Comparison of ENCODE assay signal across 24 cellular contexts in the genomic region with DNA sequence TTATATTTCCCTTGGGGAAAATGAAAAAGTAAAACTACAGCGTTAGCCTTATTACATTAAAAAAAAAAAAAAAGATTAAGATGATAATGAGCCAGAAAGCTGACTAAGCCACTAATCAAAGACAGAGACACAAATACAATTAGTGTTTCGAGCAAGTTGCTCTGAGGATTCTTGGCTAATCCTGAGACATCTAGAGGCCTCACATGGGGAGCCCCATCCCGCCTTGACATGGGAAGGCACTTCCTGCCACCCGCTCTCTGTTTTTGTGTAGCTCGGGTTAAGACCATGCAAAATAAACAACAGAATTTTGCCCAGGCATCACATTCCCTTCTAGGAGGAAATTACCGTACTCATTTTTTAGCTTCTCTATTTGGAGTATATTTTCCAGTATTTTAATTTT. TPM values are rescaled to one million over a fixed set of nuclear protein-coding genes. Genes with fewer than 3 reads are reported as not detected.
A peak's percentile ranks its signal among the peaks of the same experiment; 100 is the strongest.
DNase-seq lines count a peak whose midpoint lies in the region; ATAC-seq, FAIRE-seq and TF ChIP-seq lines count a peak whose summit lies in the region.
"Had no signal": no experiment of that assay in that cellular context is flagged by ENCODE, and none has a peak within 500 bp of the region (broad histone marks: within the 10 kb centered on the region; RNA-seq: fewer than 3 reads in every experiment).

No MANE protein-coding gene starts in this region.

- intact Hi-C loops in transverse colon (cut with DNase I; ENCODE audit: low total_unique reads): no loop called here
- intact Hi-C loops in left colon (cut with DNase I, micrococcal nuclease): no loop called here
- intact Hi-C loops in tibial artery (cut with DNase I; ENCODE audit: low total_unique reads): no loop called here

- peak overlapping the region; percentile 39 to 53 (median 53) for H3K27ac Mint-ChIP-seq in nephron
- H3K27ac Mint-ChIP-seq: activated CD4-positive, alpha-beta T cell treated with anti-CD3 and anti-CD28 coated beads, Interleukin-2, amount 10 ng/mL, durations not matched to agents 24 days and 14 days; activated naive CD4-positive, alpha-beta T cell treated with anti-CD3 and anti-CD28 coated beads, Interleukin-2, amount 10 ng/mL, durations not matched to agents 7 days and 5 days; effector memory CD8-positive, alpha-beta T cell; type B pancreatic cell had no signal

- H3K4me1 Mint-ChIP-seq in nephron: peaks cover 27% of the 10 kb centered on the region
- H3K4me1 Mint-ChIP-seq: activated CD4-positive, alpha-beta T cell treated with anti-CD3 and anti-CD28 coated beads, Interleukin-2, amount 10 ng/mL, durations not matched to agents 24 days and 14 days; activated naive CD4-positive, alpha-beta T cell treated with anti-CD3 and anti-CD28 coated beads, Interleukin-2, amount 10 ng/mL, durations not matched to agents 7 days and 5 days had no signal

- in situ Hi-C loops in transverse colon (cut with MboI; ENCODE audit: low pct_ligation_motif_present in 1 of 4, low pct_unique_long_range_greater_than_20kb in 1 of 4, low sequenced_read_pairs in 3 of 4): no loop called here

- no peak for TF ChIP-seq POLR2A in transverse colon (IDR thresholded peaks at IDR 0.05)

- H3K4me3 Mint-ChIP-seq in nephron: no peak overlapping the region
- H3K4me3 Mint-ChIP-seq: activated CD4-positive, alpha-beta T cell treated with anti-CD3 and anti-CD28 coated beads, Interleukin-2, amount 10 ng/mL, durations not matched to agents 24 days and 14 days; activated naive CD4-positive, alpha-beta T cell treated with anti-CD3 and anti-CD28 coated beads, Interleukin-2, amount 10 ng/mL, durations not matched to agents 7 days and 5 days; effector memory CD8-positive, alpha-beta T cell; type B pancreatic cell had no signal

- H3K27me3 ChIP-seq in transverse colon (no peaks in the 10 kb centered on the region), tibial artery (peaks cover 0 to 5% of the 10 kb centered on the region in 2 donors)
- H3K27me3 ChIP-seq: colonic mucosa had no signal

- peak; percentile 63 for FAIRE-seq in endometrium (lab: Jason Lieb, UNC)
- FAIRE-seq: A204.1, bronchial epithelial cell had no signal

- no peaks in the 10 kb centered on the region for H3K36me3 Mint-ChIP-seq in nephron (ENCODE audit: low read depth)
- H3K36me3 Mint-ChIP-seq: activated naive CD4-positive, alpha-beta T cell treated with anti-CD3 and anti-CD28 coated beads, Interleukin-2, amount 10 ng/mL, durations not matched to agents 7 days and 5 days; type B pancreatic cell had no signal

- H3K4me1 ChIP-seq in transverse colon (no peaks in the 10 kb centered on the region), tibial artery (no peaks in the 10 kb centered on the region)
- H3K4me1 ChIP-seq: colonic mucosa had no signal

- peaks cover 4% of the 10 kb centered on the region for H3K27me3 Mint-ChIP-seq in nephron (ENCODE audit: low read depth)
- H3K27me3 Mint-ChIP-seq: type B pancreatic cell had no signal

- no peaks in the 10 kb centered on the region for H3K36me3 ChIP-seq in transverse colon
- no peaks in the 10 kb centered on the region for H3K36me3 ChIP-seq in tibial artery
- H3K36me3 ChIP-seq: colonic mucosa had no signal

- H3K9me3 ChIP-seq in transverse colon (no peaks in the 10 kb centered on the region), tibial artery (no peaks in the 10 kb centered on the region)
- H3K9me3 ChIP-seq: colonic mucosa had no signal

- ATAC-seq in left colon: no peak
- ATAC-seq: effector memory CD8-positive, alpha-beta T cell had no signal

- TF ChIP-seq CTCF in nephron (IDR thresholded peaks at IDR 0.05; ENCODE audit: unreplicated experiment in 3 of 3) (no peak), transverse colon (IDR thresholded peaks at IDR 0.05) (no peak), tibial artery (IDR thresholded peaks at IDR 0.05) (no peak)

- DNase-seq in AG20443 (ENCODE audit: low spot score) (peak; percentile 43), NCI-H82 treated with DMSO at 0.1 percent for 48 hours (lab: John Stamatoyannopoulos, UW; ENCODE audit: unreplicated experiment) (peak; percentile 45), transverse colon (no peak), left colon (no peak), tibial artery (no peak), GOT3 (lab: John Stamatoyannopoulos, UW) (no peak)
- DNase-seq: activated CD4-positive, alpha-beta T cell treated with anti-CD3 and anti-CD28 coated beads, Interleukin-2, amount 10 ng/mL, durations not matched to agents 24 days and 14 days; activated naive CD4-positive, alpha-beta T cell treated with anti-CD3 and anti-CD28 coated beads, Interleukin-2, amount 10 ng/mL, durations not matched to agents 7 days and 5 days; amygdala; colonic mucosa; effector memory CD8-positive, alpha-beta T cell; glutamatergic neuron; mammary epithelial cell; MV-4-11; NCI-H2171 treated with DMSO at 0.1 percent for 48 hours; NCI-H526; RPMI8226; T-helper 2 cell had no signal

- WGBS in transverse colon (ENCODE audit: low coverage in 1 of 2), 2 donors: 51 to 66% methylated on average over 4 to 6 of the region's 6 CpGs

- H3K27ac ChIP-seq in transverse colon: no peak overlapping the region
- H3K27ac ChIP-seq in tibial artery: no peak overlapping the region
- H3K27ac ChIP-seq: colonic mucosa had no signal

- H3K9me3 Mint-ChIP-seq in nephron: no peaks in the 10 kb centered on the region
- H3K9me3 Mint-ChIP-seq: activated CD4-positive, alpha-beta T cell treated with anti-CD3 and anti-CD28 coated beads, Interleukin-2, amount 10 ng/mL, durations not matched to agents 24 days and 14 days; activated naive CD4-positive, alpha-beta T cell treated with anti-CD3 and anti-CD28 coated beads, Interleukin-2, amount 10 ng/mL, durations not matched to agents 7 days and 5 days; effector memory CD8-positive, alpha-beta T cell; type B pancreatic cell had no signal

- no peak for TF ChIP-seq EP300 in transverse colon (IDR thresholded peaks at IDR 0.05; ENCODE audit: low read depth)

- H3K4me3 ChIP-seq in transverse colon: no peak overlapping the region
- H3K4me3 ChIP-seq in tibial artery: no peak overlapping the region
- H3K4me3 ChIP-seq: colonic mucosa had no signal

RNA-seq across cellular contexts. Expression of a gene that starts 15.3 kb away (rescaled TPM):
- under 1 TPM in 1 of 4 donors, not detected in 3; 0.82 TPM for total RNA-seq in transverse colon
- total RNA-seq in left colon: under 1 TPM in 1 of 2 donors, not detected in 1; 0.43 TPM
- total RNA-seq: skeletal muscle tissue had no signal

RNA-seq across cellular contexts. Expression of a gene that starts 19.4 kb away (rescaled TPM):
- total RNA-seq in transverse colon: 10 to 100 TPM in 1 of 4 donors, 1 to 10 TPM in 3; 1.9 to 40.4 (median 2.7) TPM
- total RNA-seq in left colon: 1 to 10 TPM in 1 of 2 donors, under 1 TPM in 1; 0.85 to 2.7 TPM

RNA-seq across cellular contexts. Expression of a gene that starts 43.0 kb away (rescaled TPM):
- total RNA-seq in transverse colon (10 to 100 TPM; 12.7 to 39.1 (median 26.6) TPM), left colon (10 to 100 TPM; 25.7 to 38.8 TPM)

Comparison
In these comparisons a context has a peak if more than half of its experiments do, and no peak if none do; other contexts are left out.
1. DNase-seq: peak in AG20443 (single experiment) and NCI-H82 treated with DMSO at 0.1 percent for 48 hours (single experiment); none in transverse colon (single experiment), left colon (0 of 2), tibial artery (0 of 2) and GOT3 (single experiment).